Comparison of ENCODE assay signal across 18 cellular contexts in genomic region chr7:7054252-7054830, GRCh38.
"Had no signal": no experiment of that assay in that cellular context is flagged by ENCODE, and none has a peak within 500 bp of the region (broad histone marks: within the 10 kb centered on the region; RNA-seq: fewer than 3 reads in every experiment).

No MANE protein-coding gene starts in this region.

- H3K36me3 ChIP-seq: heart right ventricle, lower lobe of right lung, pancreas, upper lobe of right lung, WERI-Rb-1 had no signal

- H3K4me1 ChIP-seq: heart right ventricle, lower lobe of right lung, pancreas, upper lobe of right lung had no signal

- H3K27me3 ChIP-seq: pancreas, upper lobe of right lung had no signal

- H3K27ac ChIP-seq: heart right ventricle, lower lobe of right lung, pancreas, upper lobe of right lung, WERI-Rb-1 had no signal

- DNase-seq: activated CD4-positive, alpha-beta T cell treated with anti-CD3 and anti-CD28 coated beads, Interleukin-2, amount 10 ng/mL, durations not matched to agents 7 days and 5 days; activated CD4-positive, CD25-positive, alpha-beta regulatory T cell treated with anti-CD3 and anti-CD28 coated beads, Interleukin-2, amount 50 U/mL, for 72 hours; activated CD8-positive, alpha-beta T cell treated with anti-CD3 and anti-CD28 coated beads, Interleukin-2, amount 10 ng/mL, durations not matched to agents 7 days and 5 days; activated naive CD4-positive, alpha-beta T cell; activated T-cell treated with anti-CD3 and anti-CD28 coated beads, Interleukin-2, amount 50 U/mL, for 24 hours; effector memory CD4-positive, alpha-beta T cell; heart right ventricle; islet precursor cell; lower lobe of right lung; mesendoderm; mucosa of descending colon; nephron progenitor cell; pancreas; right cardiac atrium; stimulated activated CD4-positive, alpha-beta T cell treated with anti-CD3 and anti-CD28 coated beads, Interleukin-4, amount 100 ng/mL, for 24 hours; stimulated activated naive CD4-positive, alpha-beta T cell treated with Interleukin-2 at 50 U/mL for 16 hours; upper lobe of right lung; WERI-Rb-1 had no signal

- ATAC-seq: activated CD8-positive, alpha-beta T cell treated with anti-CD3 and anti-CD28 coated beads, Interleukin-2, amount 10 ng/mL, durations not matched to agents 7 days and 5 days; heart right ventricle; lower lobe of right lung; mucosa of descending colon; pancreas; right cardiac atrium; upper lobe of right lung had no signal

- H3K4me3 ChIP-seq: heart right ventricle, lower lobe of right lung, mucosa of descending colon, pancreas, upper lobe of right lung had no signal

- H3K9me3 ChIP-seq: heart right ventricle, lower lobe of right lung, mucosa of descending colon, pancreas, upper lobe of right lung had no signal
